1 cellular context compared by ENCODE assay signal in genomic region chr4:126954537-126955291, GRCh38.
TF ChIP-seq lines count a peak whose summit lies in the region.

No MANE protein-coding gene starts in this region.

TF ChIP-seq in K562, 482 proteins besides CTCF, POLR2A, EP300 and RAD21 (continued from another document):
- TF ChIP-seq ARID4B (CRISPR knock-in tag; IDR thresholded peaks at IDR 0.05) (no peak), DACH1 (IDR thresholded peaks at IDR 0.05; ENCODE audit: partially characterized antibody) (peak; percentile 58), MEIS2 (IDR thresholded peaks at IDR 0.05; ENCODE audit: partially characterized antibody) (peak; percentile 49), RAD51 (IDR thresholded peaks at IDR 0.05; ENCODE audit: borderline replicate concordance, low read depth) (peak; percentile 78), HCFC1 (IDR thresholded peaks at IDR 0.05; ENCODE audit: low read depth, low read length) (peak; percentile 76)
